1 cellular context compared by ENCODE assay signal in genomic region chr2:36357506-36358316, GRCh38.
A peak's percentile ranks its signal among the peaks of the same experiment; 100 is the strongest.
TF ChIP-seq lines count a peak whose summit lies in the region.

No MANE protein-coding gene starts in this region.

TF ChIP-seq in GM23338, 12 proteins besides CTCF, POLR2A, EP300 and RAD21 (continued from another document):
- no peak for TF ChIP-seq ZNF462 (CRISPR knock-in tag; IDR thresholded peaks at IDR 0.05)
- TF ChIP-seq EZH2 (IDR thresholded peaks at IDR 0.05; ENCODE audit: low read depth, unreplicated experiment), result no peak
- TF ChIP-seq ZNF114 (CRISPR knock-in tag; IDR thresholded peaks at IDR 0.05), result no peak
- peak; percentile 47; the same call in 1 of the 2 replicates for TF ChIP-seq CREB1 (CRISPR knock-in tag; IDR thresholded peaks at IDR 0.05; ENCODE audit: low read depth)
- TF ChIP-seq JUNB (IDR thresholded peaks at IDR 0.05; ENCODE audit: unreplicated experiment), result no peak
- no peak for TF ChIP-seq NANOG (IDR thresholded peaks at IDR 0.05; ENCODE audit: borderline replicate concordance)
